8 cellular contexts compared by ENCODE assay signal in the genomic region with DNA sequence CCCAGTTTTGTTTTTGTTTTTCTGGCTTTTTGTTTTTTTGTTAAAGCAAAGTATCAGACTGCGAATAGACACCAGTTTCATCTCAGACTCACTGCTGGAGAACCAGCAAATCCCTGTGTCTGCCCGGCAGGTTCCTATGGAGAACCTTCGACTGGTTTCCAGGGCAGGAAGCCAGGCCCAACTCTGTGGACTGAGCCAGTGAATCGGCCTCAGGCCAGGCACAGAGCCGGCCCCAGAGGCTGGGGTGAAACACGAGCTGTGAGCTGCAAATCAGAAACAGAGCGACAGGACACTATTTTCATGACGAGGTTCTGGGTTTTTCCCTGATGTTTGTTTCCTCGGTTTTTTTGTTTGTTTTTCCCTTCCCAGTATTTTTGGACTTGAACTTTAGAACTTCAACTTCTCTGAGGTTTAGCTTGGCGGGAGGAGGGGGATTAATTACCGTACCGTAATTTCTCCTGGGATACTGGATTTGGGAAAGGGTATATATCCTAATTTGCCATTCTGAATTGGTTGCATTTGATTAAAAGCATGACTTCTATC. TPM values are rescaled to one million over a fixed set of nuclear protein-coding genes. Genes with fewer than 3 reads are reported as not detected.
A peak's percentile ranks its signal among the peaks of the same experiment; 100 is the strongest.
DNase-seq lines count a peak whose midpoint lies in the region; ATAC-seq and TF ChIP-seq lines count a peak whose summit lies in the region.

No MANE protein-coding gene starts in this region.

- peaks cover 21 to 63% (median 37%) of the 10 kb centered on the region in 3 donors for H3K4me1 ChIP-seq in esophagus squamous epithelium

- H3K4me3 ChIP-seq in esophagus squamous epithelium = no peak overlapping the region

- 13 to 19% methylated on average over 12 of the region's 12 CpGs for WGBS in esophagus squamous epithelium, 2 donors

- no peaks in the 10 kb centered on the region for H3K9me3 Mint-ChIP-seq in naive thymus-derived CD8-positive, alpha-beta T cell

- no peak for TF ChIP-seq POLR2A in esophagus squamous epithelium (IDR thresholded peaks at IDR 0.05)

- DNase-seq in AG08396 (ENCODE audit: low spot score) (peak; percentile 82), NCI-H2196 (lab: John Stamatoyannopoulos, UW; ENCODE audit: unreplicated experiment) (peak; percentile 54), esophagus squamous epithelium (lab: John Stamatoyannopoulos, UW) (no peak), NCI-H69 (lab: John Stamatoyannopoulos, UW) (no peak), T1000 (lab: John Stamatoyannopoulos, UW) (no peak)
- no peak for DNase-seq in naive thymus-derived CD8-positive, alpha-beta T cell

- no peaks in the 10 kb centered on the region for H3K9me3 ChIP-seq in esophagus squamous epithelium

- peak overlapping the region in 9 of 10 donors; percentile 69 to 99 (median 92) for H3K27ac Mint-ChIP-seq in naive thymus-derived CD8-positive, alpha-beta T cell

- H3K36me3 Mint-ChIP-seq in naive thymus-derived CD8-positive, alpha-beta T cell = no peaks in the 10 kb centered on the region

- H3K36me3 ChIP-seq in esophagus squamous epithelium = no peaks in the 10 kb centered on the region

- peak overlapping the region; percentile 89 to 98 (median 92) for H3K27ac ChIP-seq in esophagus squamous epithelium

- H3K4me3 Mint-ChIP-seq in naive thymus-derived CD8-positive, alpha-beta T cell = peak overlapping the region in 7 of 10 donors; percentile 3 to 86 (median 57)

- ATAC-seq in naive thymus-derived CD8-positive, alpha-beta T cell = no peak
- no peak for ATAC-seq in HG03095 (IDR thresholded peaks at IDR 0.05; ENCODE audit: unreplicated experiment)
- no peak for ATAC-seq in HG03135 (IDR thresholded peaks at IDR 0.05; ENCODE audit: unreplicated experiment)

- H3K27me3 Mint-ChIP-seq in naive thymus-derived CD8-positive, alpha-beta T cell = no peaks in the 10 kb centered on the region

- POLR2A ChIA-PET in naive thymus-derived CD8-positive, alpha-beta T cell (lab: Charles Lee) = interaction anchor here (0.6 to 4.9 kb wide), 9 partner anchors 13 to 103 kb away, joined by 3 to 57 read pairs (median 6); a partner anchor contains a TSS

- intact Hi-C loops in esophagus squamous epithelium (cut with DNase I) = no loop called here

- H3K27me3 ChIP-seq in esophagus squamous epithelium = peaks cover 0 to 30% (median 0%) of the 10 kb centered on the region in 4 donors

- peaks cover 23 to 51% (median 50%) of the 10 kb centered on the region in 4 donors for H3K4me1 Mint-ChIP-seq in naive thymus-derived CD8-positive, alpha-beta T cell

- TF ChIP-seq CTCF in esophagus squamous epithelium (IDR thresholded peaks at IDR 0.05) = no peak

RNA-seq across cellular contexts. Expression of a gene that starts 15.9 kb away (rescaled TPM):
- 1 to 10 TPM in 3 of 4 donors, under 1 TPM in 1; 0.97 to 7.9 (median 3.3) TPM for total RNA-seq in esophagus squamous epithelium
- under 1 TPM; 0.16 to 0.39 TPM for total RNA-seq in naive thymus-derived CD8-positive, alpha-beta T cell
- 1 to 10 TPM in 1 of 3 donors, not detected in 2; 1.3 TPM for polyA plus RNA-seq in naive thymus-derived CD8-positive, alpha-beta T cell

RNA-seq across cellular contexts. Expression of a gene that starts 32.7 kb away (rescaled TPM):
- 100 to 1,000 TPM in 2 of 4 donors, 10 to 100 TPM in 2; 45.3 to 159 (median 113) TPM for total RNA-seq in esophagus squamous epithelium
- 10 to 100 TPM; 11.3 to 11.9 TPM for total RNA-seq in naive thymus-derived CD8-positive, alpha-beta T cell
- polyA plus RNA-seq in naive thymus-derived CD8-positive, alpha-beta T cell = 100 to 1,000 TPM in 2 of 3 donors, 10 to 100 TPM in 1; 45.1 to 202 (median 196) TPM

RNA-seq across cellular contexts. Expression of a gene that starts 39.5 kb away (rescaled TPM):
- 100 to 1,000 TPM in 1 of 4 donors, 10 to 100 TPM in 3; 26.3 to 133 (median 60.0) TPM for total RNA-seq in esophagus squamous epithelium
- total RNA-seq in naive thymus-derived CD8-positive, alpha-beta T cell = 10 to 100 TPM; 90.0 to 91.0 TPM
- polyA plus RNA-seq in naive thymus-derived CD8-positive, alpha-beta T cell = 1,000 to 10,000 TPM; 1,833 to 2,198 (median 2,135) TPM

RNA-seq across cellular contexts. Expression of a gene that starts 40.6 kb away (rescaled TPM):
- 1,000 to 10,000 TPM in 1 of 4 donors, 100 to 1,000 TPM in 3; 314 to 1,016 (median 520) TPM for total RNA-seq in esophagus squamous epithelium
- under 1 TPM; 0.16 to 0.29 TPM for total RNA-seq in naive thymus-derived CD8-positive, alpha-beta T cell
- polyA plus RNA-seq in naive thymus-derived CD8-positive, alpha-beta T cell = under 1 TPM in 2 of 3 donors, not detected in 1; 0.15 to 0.47 TPM

RNA-seq across cellular contexts. Expression of a gene that starts 45.8 kb away (rescaled TPM):
- 10 to 100 TPM; 14.4 to 67.5 (median 50.3) TPM for total RNA-seq in esophagus squamous epithelium
- total RNA-seq in naive thymus-derived CD8-positive, alpha-beta T cell = 100 to 1,000 TPM; 115 to 122 TPM
- polyA plus RNA-seq in naive thymus-derived CD8-positive, alpha-beta T cell = 1,000 to 10,000 TPM; 2,345 to 2,732 (median 2,362) TPM

Comparison
In these comparisons a context has a peak if more than half of its experiments do, and no peak if none do; other contexts are left out.
1. DNase-seq: peak in AG08396 (single experiment) and NCI-H2196 (single experiment); none in esophagus squamous epithelium (single experiment), naive thymus-derived CD8-positive, alpha-beta T cell (0 of 10), NCI-H69 (single experiment) and T1000 (single experiment).